Comparison of ENCODE assay signal across 12 cellular contexts in genomic region chr6:160810238-160810637, GRCh38.
"Had no signal": no experiment of that assay in that cellular context is flagged by ENCODE, and none has a peak within 500 bp of the region (broad histone marks: within the 10 kb centered on the region; RNA-seq: fewer than 3 reads in every experiment).

No MANE protein-coding gene starts in this region.

- H3K36me3 ChIP-seq: ascending aorta had no signal

- H2AFZ ChIP-seq: parathyroid adenoma had no signal

- H3K9me3 ChIP-seq: ascending aorta, testis had no signal

- H3K27me3 ChIP-seq: ascending aorta, testis had no signal

- H3K79me2 ChIP-seq: parathyroid adenoma had no signal

- H3K36me3 Mint-ChIP-seq: WTC11 had no signal

- H3K27me3 Mint-ChIP-seq: stimulated activated naive CD8-positive, alpha-beta T cell treated with anti-CD3 and anti-CD28 coated beads, Interleukin-15, amount 100 ng/mL, for 72 hours had no signal

- DNase-seq: activated CD4-positive, alpha-beta T cell treated with anti-CD3 and anti-CD28 coated beads for 48 hours; activated naive CD4-positive, alpha-beta T cell treated with Interleukin-2 at 50 U/mL for 16 hours; activated naive CD8-positive, alpha-beta T cell treated with anti-CD3 and anti-CD28 coated beads, Interleukin-2, amount 50 U/mL, for 24 hours; effector CD4-positive, alpha-beta T cell; midbrain; retina; stimulated activated CD4-positive, alpha-beta T cell treated with anti-CD3 and anti-CD28 coated beads, Interleukin-4, amount 100 ng/mL, for 4 hours; stimulated activated naive CD8-positive, alpha-beta T cell treated with anti-CD3 and anti-CD28 coated beads, Interleukin-15, amount 100 ng/mL, for 72 hours; testis had no signal

- H3K4me1 ChIP-seq: ascending aorta, parathyroid adenoma, testis had no signal

- H3K27ac Mint-ChIP-seq: activated naive CD8-positive, alpha-beta T cell treated with anti-CD3 and anti-CD28 coated beads, Interleukin-2, amount 50 U/mL, for 24 hours; stimulated activated naive CD8-positive, alpha-beta T cell treated with anti-CD3 and anti-CD28 coated beads, Interleukin-15, amount 100 ng/mL, for 72 hours; WTC11 had no signal

- H3K27ac ChIP-seq: ascending aorta, parathyroid adenoma, testis had no signal

- H3K4me1 Mint-ChIP-seq: activated naive CD8-positive, alpha-beta T cell treated with anti-CD3 and anti-CD28 coated beads, Interleukin-2, amount 50 U/mL, for 24 hours; stimulated activated naive CD8-positive, alpha-beta T cell treated with anti-CD3 and anti-CD28 coated beads, Interleukin-15, amount 100 ng/mL, for 72 hours had no signal

- H3K4me3 Mint-ChIP-seq: activated naive CD8-positive, alpha-beta T cell treated with anti-CD3 and anti-CD28 coated beads, Interleukin-2, amount 50 U/mL, for 24 hours; stimulated activated naive CD8-positive, alpha-beta T cell treated with anti-CD3 and anti-CD28 coated beads, Interleukin-15, amount 100 ng/mL, for 72 hours; WTC11 had no signal

- H3K9me3 Mint-ChIP-seq: activated naive CD8-positive, alpha-beta T cell treated with anti-CD3 and anti-CD28 coated beads, Interleukin-2, amount 50 U/mL, for 24 hours; stimulated activated naive CD8-positive, alpha-beta T cell treated with anti-CD3 and anti-CD28 coated beads, Interleukin-15, amount 100 ng/mL, for 72 hours had no signal

- H3K9ac ChIP-seq: parathyroid adenoma had no signal

- ATAC-seq: activated naive CD8-positive, alpha-beta T cell treated with anti-CD3 and anti-CD28 coated beads, Interleukin-2, amount 50 U/mL, for 24 hours; stimulated activated naive CD8-positive, alpha-beta T cell treated with anti-CD3 and anti-CD28 coated beads, Interleukin-15, amount 100 ng/mL, for 72 hours; WTC11 had no signal

- H3K4me3 ChIP-seq: ascending aorta, testis had no signal
